In genomic region chr6:56279346-56280080, GRCh38 we compare ENCODE assay signal across 15 cellular contexts. TPM values are rescaled to one million over a fixed set of nuclear protein-coding genes. Genes with fewer than 3 reads are reported as not detected.
DNase-seq lines count a peak whose midpoint lies in the region; ATAC-seq lines count a peak whose summit lies in the region.
"Had no signal": no experiment of that assay in that cellular context is flagged by ENCODE, and none has a peak within 500 bp of the region (broad histone marks: within the 10 kb centered on the region; RNA-seq: fewer than 3 reads in every experiment).

No MANE protein-coding gene starts in this region.

- no peaks in the 10 kb centered on the region for H3K27me3 ChIP-seq in SJSA1 (replicated peaks)

- H3K27ac ChIP-seq in SJSA1 = peak overlapping the region; percentile 35; the same call in 1 of the 2 replicates
- H3K27ac ChIP-seq: dorsolateral prefrontal cortex, skin epidermis had no signal

- DNase-seq in A172 (ENCODE audit: low spot score) (peak; percentile 82), SJSA1 (ENCODE audit: low read depth in 1 of 2, low spot score in 2 of 2) (no peak), glomerular visceral epithelial cell (ENCODE audit: extremely low spot score) (peak; percentile 85), NCI-H146 treated with DMSO at 0.1 percent for 48 hours (lab: John Stamatoyannopoulos, UW; ENCODE audit: unreplicated experiment) (no peak), NCI-H1694 (lab: John Stamatoyannopoulos, UW) (no peak)
- DNase-seq in activated CD8-positive, alpha-beta memory T cell treated with anti-CD3 and anti-CD28 coated beads, Interleukin-2, amount 50 U/mL, for 48 hours = no peak
- no peak for DNase-seq in stimulated activated naive CD8-positive, alpha-beta T cell treated with anti-CD3 and anti-CD28 coated beads, Interleukin-15, Interleukin-2, amounts not matched to agents 100 U/mL and 50 U/mL, for 24 hours
- DNase-seq: activated CD4-positive, alpha-beta T cell treated with anti-CD3 and anti-CD28 coated beads, Interleukin-2, amount 50 U/mL, for 1 hour; DND-41; dorsolateral prefrontal cortex; GOT3; NCI-H526 treated with DMSO at 0.1 percent for 48 hours had no signal

- no peaks in the 10 kb centered on the region for H3K36me3 ChIP-seq in SJSA1

- 0 out of 2 replicates have a peak, but pooled peaks cover 2% of the 10 kb centered on the region for H3K9me3 ChIP-seq in SJSA1 (replicated peaks)

- H3K4me1 ChIP-seq in SJSA1 (replicated peaks) = peaks cover 38% of the 10 kb centered on the region

- no peak overlapping the region for H3K4me3 ChIP-seq in SJSA1
- H3K4me3 ChIP-seq: dorsolateral prefrontal cortex, skin epidermis had no signal

- peak; percentile 76 for ATAC-seq in GM21619 (IDR thresholded peaks at IDR 0.05; ENCODE audit: unreplicated experiment)
- no peak for ATAC-seq in stimulated activated naive CD8-positive, alpha-beta T cell treated with anti-CD3 and anti-CD28 coated beads, Interleukin-15, Interleukin-2, amounts not matched to agents 100 U/mL and 50 U/mL, for 24 hours
- ATAC-seq: activated naive CD4-positive, alpha-beta T cell treated with anti-CD3 and anti-CD28 coated beads, Interleukin-2, amount 50 U/mL, for 72 hours had no signal

RNA-seq across cellular contexts. Expression of gene COL21A1, which starts 32.1 kb away (rescaled TPM):
- not detected in 2 replicates for total RNA-seq in A172 (2014; rRNA removed; shearing (Covaris generic))
- total RNA-seq in SJSA1 (2014; rRNA removed; shearing (Covaris generic)) = 5.0 and 12.6 TPM in 2 replicates
- total RNA-seq: activated naive CD4-positive, alpha-beta T cell treated with anti-CD3 and anti-CD28 coated beads, Interleukin-2, amount 50 U/mL, for 72 hours had no signal

Comparison
In these comparisons a context has a peak if more than half of its experiments do, and no peak if none do; other contexts are left out.
1. DNase-seq: peak in A172 (single experiment) and glomerular visceral epithelial cell (single experiment); none in SJSA1 (0 of 2), NCI-H146 treated with DMSO at 0.1 percent for 48 hours (single experiment), activated CD8-positive, alpha-beta memory T cell treated with anti-CD3 and anti-CD28 coated beads, Interleukin-2, amount 50 U/mL, for 48 hours (single experiment), NCI-H1694 (single experiment) and stimulated activated naive CD8-positive, alpha-beta T cell treated with anti-CD3 and anti-CD28 coated beads, Interleukin-15, Interleukin-2, amounts not matched to agents 100 U/mL and 50 U/mL, for 24 hours (single experiment).